Comparison of ENCODE assay signal across 12 cellular contexts in genomic region chr6:145761584-145761983, GRCh38. TPM values are rescaled to one million over a fixed set of nuclear protein-coding genes. Genes with fewer than 3 reads are reported as not detected.
A peak's percentile ranks its signal among the peaks of the same experiment; 100 is the strongest.
DNase-seq lines count a peak whose midpoint lies in the region; ATAC-seq and TF ChIP-seq lines count a peak whose summit lies in the region.
"Had no signal": no experiment of that assay in that cellular context is flagged by ENCODE, and none has a peak within 500 bp of the region (broad histone marks: within the 10 kb centered on the region; RNA-seq: fewer than 3 reads in every experiment).

No MANE protein-coding gene starts in this region.

- no peaks in the 10 kb centered on the region for H3K4me1 ChIP-seq in Peyer's patch

- ATAC-seq in GM21360 (IDR thresholded peaks at IDR 0.05; ENCODE audit: unreplicated experiment) (peak; percentile 64), HG03342 (IDR thresholded peaks at IDR 0.05; ENCODE audit: unreplicated experiment) (peak; percentile 68)

- no peak overlapping the region for H3K4me3 ChIP-seq in Peyer's patch

- DNase-seq in NCI-H524 (lab: John Stamatoyannopoulos, UW) (peak; percentile 9 to 47), NCI-H524 treated with DMSO at 0.1 percent for 48 hours (lab: John Stamatoyannopoulos, UW) (no peak), myocyte (ENCODE audit: low read depth) (peak; percentile 51), Peyer's patch (no peak), DMS153 treated with DMSO at 0.1 percent for 48 hours (lab: John Stamatoyannopoulos, UW; ENCODE audit: unreplicated experiment) (no peak)
- no peak for DNase-seq in activated CD4-positive, alpha-beta T cell treated with anti-CD3 and anti-CD28 coated beads, Interleukin-2, amount 50 U/mL, for 48 hours
- DNase-seq: activated B cell treated with CpG ODN at 0.5 μM for 24 hours, midbrain, SIG-M5 had no signal

- no peak overlapping the region for H3K27ac ChIP-seq in Peyer's patch
- H3K27ac ChIP-seq: KMS-11 had no signal

- no peak for TF ChIP-seq CTCF in Peyer's patch (IDR thresholded peaks at IDR 0.05)

- no peaks in the 10 kb centered on the region for H3K27me3 ChIP-seq in Peyer's patch

- no peaks in the 10 kb centered on the region for H3K9me3 ChIP-seq in Peyer's patch

- TF ChIP-seq POLR2A in Peyer's patch (IDR thresholded peaks at IDR 0.05), result no peak

- no peaks in the 10 kb centered on the region for H3K36me3 ChIP-seq in Peyer's patch

RNA-seq across cellular contexts. Expression of gene EPM2A, which starts 26.3 kb away (rescaled TPM):
- 35.7 and 40.9 TPM in 2 replicates for total RNA-seq in myocyte
- 9.3 TPM for polyA plus RNA-seq in myocyte (2012)
- 10 to 100 TPM in 1 of 4 donors, 1 to 10 TPM in 3; 8.1 to 18.9 (median 9.2) TPM for total RNA-seq in Peyer's patch

RNA-seq across cellular contexts. Expression of gene FBXO30, which starts 53.0 kb away (rescaled TPM):
- total RNA-seq in myocyte (35.0 and 40.6 TPM in 2 replicates), Peyer's patch (1 to 10 TPM; 4.8 to 7.4 (median 6.9) TPM)
- 7.5 TPM for polyA plus RNA-seq in myocyte (2012)

Comparison
In these comparisons a context has a peak if more than half of its experiments do, and no peak if none do; other contexts are left out.
1. DNase-seq: peak in NCI-H524 (2 of 2) and myocyte (single experiment); none in NCI-H524 treated with DMSO at 0.1 percent for 48 hours (single experiment), Peyer's patch (0 of 3), DMS153 treated with DMSO at 0.1 percent for 48 hours (single experiment) and activated CD4-positive, alpha-beta T cell treated with anti-CD3 and anti-CD28 coated beads, Interleukin-2, amount 50 U/mL, for 48 hours (0 of 2).